In genomic region chr6:128511518-128511917, GRCh38 we compare ENCODE assay signal across 12 cellular contexts. TPM values are rescaled to one million over a fixed set of nuclear protein-coding genes. Genes with fewer than 3 reads are reported as not detected.
DNase-seq lines count a peak whose midpoint lies in the region; ATAC-seq and TF ChIP-seq lines count a peak whose summit lies in the region.
"Had no signal": no experiment of that assay in that cellular context is flagged by ENCODE, and none has a peak within 500 bp of the region (broad histone marks: within the 10 kb centered on the region; RNA-seq: fewer than 3 reads in every experiment).

No MANE protein-coding gene starts in this region.

- H3K27ac ChIP-seq in HCT116 (ENCODE audit: low read depth, low read length), result no peak overlapping the region
- H3K27ac ChIP-seq in tibial artery, result no peak overlapping the region
- H3K27ac ChIP-seq: heart right ventricle had no signal

- H3K27me3 ChIP-seq in HCT116 (ENCODE audit: insufficient read depth, low read length) (no peaks in the 10 kb centered on the region), kidney epithelial cell (ENCODE audit: control insufficient read depth, insufficient read depth, low read length) (no peaks in the 10 kb centered on the region), tibial artery (no peaks in the 10 kb centered on the region)
- H3K27me3 ChIP-seq: BE2C, heart right ventricle had no signal

- no peak for TF ChIP-seq RAD21 in HCT116 (IDR thresholded peaks at IDR 0.05; ENCODE audit: low read depth)

- TF ChIP-seq CTCF in HCT116 (IDR thresholded peaks at IDR 0.05 in 2 of 3, conservative IDR thresholded peaks at IDR 0.05 in 1 of 3; ENCODE audit: borderline replicate concordance in 1 of 3, insufficient read depth in 1 of 3, low read depth in 2 of 3, low read length in 2 of 3) (no peak), kidney epithelial cell (IDR thresholded peaks at IDR 0.05; ENCODE audit: insufficient read depth, low read length, poor library complexity, severe bottlenecking) (no peak), tibial artery (IDR thresholded peaks at IDR 0.05) (no peak)

- peak; percentile 50 for ATAC-seq in GM18498 (IDR thresholded peaks at IDR 0.05; ENCODE audit: unreplicated experiment)
- no peak for ATAC-seq in HCT116
- ATAC-seq: activated naive CD4-positive, alpha-beta T cell treated with anti-CD3 and anti-CD28 coated beads, Interleukin-2, amount 50 U/mL, for 72 hours; heart right ventricle had no signal

- H4K20me1 ChIP-seq in HCT116 (ENCODE audit: insufficient read depth), result no peaks in the 10 kb centered on the region

- CTCF ChIA-PET in HCT116 (lab: Charles Lee), result no interaction called here

- H3K4me2 ChIP-seq in HCT116 (ENCODE audit: low read length), result peak overlapping the region; percentile 4; the same call in 1 of the 2 replicates

- H3K79me2 ChIP-seq in HCT116 (ENCODE audit: insufficient read depth, low read length), result peaks cover 36% of the 10 kb centered on the region

- intact Hi-C loops in HCT116 (cut with micrococcal nuclease) (loop anchor here (10.0 kb wide), 1 partner anchor 657 kb away; no protein-coding TSS in a partner anchor), tibial artery (cut with DNase I; ENCODE audit: low total_unique reads) (no loop called here)

- H2AFZ ChIP-seq in HCT116 (ENCODE audit: low read depth, low read length, poor library complexity, severe bottlenecking), result no peak overlapping the region

- H3K9me2 ChIP-seq in HCT116 (ENCODE audit: insufficient read depth), result no peaks in the 10 kb centered on the region

- H3K4me3 ChIP-seq in HCT116 (replicated peaks in 1 of 2; ENCODE audit: low read depth in 1 of 2, low read length in 2 of 2), result no peak overlapping the region
- no peak overlapping the region for H3K4me3 ChIP-seq in kidney epithelial cell (ENCODE audit: low read depth, low read length)
- no peak overlapping the region for H3K4me3 ChIP-seq in tibial artery
- H3K4me3 ChIP-seq: heart right ventricle had no signal

- no TSS peak for BruUV-seq in HCT116 (replicated peaks; lab: Mats Ljungman, UMichigan)

- no peaks in the 10 kb centered on the region for H3K9me3 ChIP-seq in HCT116 (ENCODE audit: control insufficient read depth in 1 of 2, insufficient read depth in 1 of 2, low read depth in 1 of 2, low read length in 2 of 2)
- H3K9me3 ChIP-seq in tibial artery, result no peaks in the 10 kb centered on the region
- H3K9me3 ChIP-seq: BE2C, heart right ventricle had no signal

- no peak overlapping the region for H3K9ac ChIP-seq in HCT116 (ENCODE audit: low read length)

- peaks cover 18 to 40% of the 10 kb centered on the region in 2 experiments; a peak in 3 of 4 replicates for H3K4me1 ChIP-seq in HCT116 (ENCODE audit: control insufficient read depth in 1 of 2, insufficient read depth in 2 of 2, low read length in 2 of 2)
- H3K4me1 ChIP-seq in tibial artery, result peaks cover 0 to 79% (median 20%) of the 10 kb centered on the region in 4 donors

- POLR2A ChIA-PET in HCT116 (lab: Charles Lee), result interaction anchor here (1.0 kb wide), 1 partner anchor 13 kb away, joined by 3 read pairs; no protein-coding TSS in a partner anchor

- DNase-seq in HCT116 (ENCODE audit: low read depth, low spot score) (no peak), M059J (ENCODE audit: low read depth) (peak; percentile 71), kidney epithelial cell (ENCODE audit: low read depth) (peak; percentile 72), tibial artery (no peak), NK-92 (lab: John Stamatoyannopoulos, UW; ENCODE audit: unreplicated experiment) (no peak), NCI-H1694 (lab: John Stamatoyannopoulos, UW) (no peak), CD1c-positive myeloid dendritic cell (ENCODE audit: extremely low spot score) (no peak)
- DNase-seq: BE2C, GOT3, heart right ventricle had no signal

- RAD21 ChIA-PET in HCT116 (lab: Charles Lee; ENCODE audit: low non-redundant PET in 1 of 2, low total read pairs in 2 of 2, uncharacterized antibody in 2 of 2, unreplicated experiment in 2 of 2), result no interaction called here

- TF ChIP-seq POLR2A in HCT116 (IDR thresholded peaks at IDR 0.05; ENCODE audit: borderline replicate concordance, extremely low read depth, insufficient read depth, insufficient read length), result no peak

- H3K36me3 ChIP-seq in HCT116 (ENCODE audit: control insufficient read depth in 1 of 2, insufficient read depth in 2 of 2, low read length in 2 of 2), result no peaks in the 10 kb centered on the region
- no peaks in the 10 kb centered on the region for H3K36me3 ChIP-seq in kidney epithelial cell (ENCODE audit: control insufficient read depth, insufficient read depth, low read length)
- H3K36me3 ChIP-seq in tibial artery, result no peaks in the 10 kb centered on the region
- H3K36me3 ChIP-seq: BE2C, heart right ventricle had no signal

TF ChIP-seq in HCT116, 20 proteins besides CTCF, POLR2A, EP300 and RAD21:
- TF ChIP-seq EZH2phosphoT487 (IDR thresholded peaks at IDR 0.05; ENCODE audit: borderline replicate concordance) (no peak), EGR1 (IDR thresholded peaks at IDR 0.05; ENCODE audit: low read depth) (no peak), POLR2AphosphoS5 (IDR thresholded peaks at IDR 0.05; ENCODE audit: low read depth, low read length) (no peak)

RNA-seq across cellular contexts. Expression of gene PTPRK, which starts 8.9 kb away (rescaled TPM):
- total RNA-seq in HCT116 (2021; ENCODE audit: unreplicated experiment), result 34.2 TPM
- 15.9 and 16.6 TPM in 2 replicates for polyA plus RNA-seq in HCT116 (2012)
- total RNA-seq in M059J (2014; rRNA removed; shearing (Covaris generic)), result 50.9 and 71.7 TPM in 2 replicates
- total RNA-seq in kidney epithelial cell, result 117 and 127 TPM in 2 replicates

Comparison
In these comparisons a context has a peak if more than half of its experiments do, and no peak if none do; other contexts are left out.
1. DNase-seq: peak in M059J (single experiment) and kidney epithelial cell (single experiment); none in HCT116 (single experiment), tibial artery (0 of 2), NK-92 (single experiment), NCI-H1694 (single experiment) and CD1c-positive myeloid dendritic cell (single experiment).